In the genomic region with DNA sequence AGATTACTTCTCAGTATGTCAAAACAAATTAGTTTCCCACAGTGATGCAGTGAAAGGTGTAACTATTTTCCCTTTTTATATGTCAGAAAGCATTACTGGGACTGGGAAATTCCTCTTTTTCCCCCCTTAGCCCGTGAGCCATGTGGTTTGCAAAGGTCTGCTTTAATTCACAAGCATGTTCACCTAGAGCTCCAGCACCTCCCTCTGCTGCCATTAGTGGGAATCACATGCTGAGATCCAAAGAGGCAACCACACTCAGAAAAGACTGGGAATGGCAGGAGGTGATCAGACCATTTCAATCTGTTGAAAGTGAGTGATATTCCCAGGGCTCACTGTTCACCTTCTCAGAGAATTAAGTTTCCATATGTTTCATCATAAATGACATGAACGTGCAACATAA, we compare ENCODE assay signal across 9 cellular contexts.
A peak's percentile ranks its signal among the peaks of the same experiment; 100 is the strongest.
DNase-seq lines count a peak whose midpoint lies in the region; ATAC-seq and TF ChIP-seq lines count a peak whose summit lies in the region.
"Had no signal": no experiment of that assay in that cellular context is flagged by ENCODE, and none has a peak within 500 bp of the region (broad histone marks: within the 10 kb centered on the region; RNA-seq: fewer than 3 reads in every experiment).

No MANE protein-coding gene starts in this region.

- H3K4me1 Mint-ChIP-seq in activated CD4-positive, alpha-beta memory T cell treated with anti-CD3 and anti-CD28 coated beads for 36 hours (ENCODE audit: low read depth) = no peaks in the 10 kb centered on the region

- no peak overlapping the region for H3K27ac Mint-ChIP-seq in activated CD4-positive, alpha-beta memory T cell treated with anti-CD3 and anti-CD28 coated beads for 36 hours

- no peak overlapping the region for H3K9ac ChIP-seq in NT2/D1 (ENCODE audit: insufficient read length, low read depth)

- CTCF ChIA-PET in activated CD4-positive, alpha-beta memory T cell treated with anti-CD3 and anti-CD28 coated beads for 36 hours (lab: Charles Lee) = no interaction called here

- H3K27me3 ChIP-seq in heart left ventricle (no peaks in the 10 kb centered on the region), right atrium auricular region (no peaks in the 10 kb centered on the region), NT2/D1 (ENCODE audit: insufficient read depth, insufficient read length) (no peaks in the 10 kb centered on the region), tibial nerve (no peaks in the 10 kb centered on the region)

- POLR2A ChIA-PET in activated CD4-positive, alpha-beta memory T cell treated with anti-CD3 and anti-CD28 coated beads for 36 hours (lab: Charles Lee) = no interaction called here

- H3K36me3 Mint-ChIP-seq in activated CD4-positive, alpha-beta memory T cell treated with anti-CD3 and anti-CD28 coated beads for 36 hours = no peaks in the 10 kb centered on the region

- whole genome bisulfite sequencing in heart left ventricle, 4 donors = 29 to 40% (median 30%) methylated on average over 2 of the region's 2 CpGs
- 34 to 36% methylated on average over 2 of the region's 2 CpGs for WGBS in tibial nerve, 2 donors

- H3K4me3 ChIP-seq in heart left ventricle (no peak overlapping the region), right atrium auricular region (no peak overlapping the region), NT2/D1 (ENCODE audit: insufficient read length, low read depth) (no peak overlapping the region), tibial nerve (no peak overlapping the region)

- no peak for TF ChIP-seq EP300 in tibial nerve (IDR thresholded peaks at IDR 0.05)

- DNase-seq in heart left ventricle = no peak
- no peak for DNase-seq in right atrium auricular region (ENCODE audit: low spot score)
- DNase-seq in NT2/D1 (ENCODE audit: low read depth, low spot score) = peak; percentile 42
- DNase-seq in fibroblast of peridontal ligament (ENCODE audit: extremely low read depth) = peak; percentile 26
- no peak for DNase-seq in tibial nerve (ENCODE audit: low spot score in 2 of 2)
- no peak for DNase-seq in NCI-H2196 treated with DMSO at 0.1 percent for 48 hours (lab: John Stamatoyannopoulos, UW; ENCODE audit: unreplicated experiment)
- DNase-seq in activated CD4-positive, alpha-beta memory T cell treated with anti-CD3 and anti-CD28 coated beads for 36 hours = no peak
- DNase-seq: DND-41 had no signal

- no peak overlapping the region for H3K27ac ChIP-seq in heart left ventricle
- H3K27ac ChIP-seq in right atrium auricular region = no peak overlapping the region
- H3K27ac ChIP-seq in tibial nerve = no peak overlapping the region

- no peaks in the 10 kb centered on the region for H3K27me3 Mint-ChIP-seq in activated CD4-positive, alpha-beta memory T cell treated with anti-CD3 and anti-CD28 coated beads for 36 hours

- intact Hi-C loops in heart left ventricle (cut with DNase I) = loop anchor here in 2 of 10 donors (10.0 kb wide), 2 partner anchors 627 to 637 kb away; no protein-coding TSS in a partner anchor
- intact Hi-C loops in activated CD4-positive, alpha-beta memory T cell treated with anti-CD3 and anti-CD28 coated beads for 36 hours (cut with micrococcal nuclease) = no loop called here

- TF ChIP-seq CTCF in heart left ventricle (IDR thresholded peaks at IDR 0.05) = peak in 11 of 12 donors; percentile 11 to 52 (median 29)
- TF ChIP-seq CTCF in right atrium auricular region (IDR thresholded peaks at IDR 0.05) = peak in 1 of 2 donors; percentile 50
- TF ChIP-seq CTCF in tibial nerve (IDR thresholded peaks at IDR 0.05) = peak in 3 of 5 experiments; percentile 11 to 24 (median 18)

- no peak overlapping the region for H3K4me3 Mint-ChIP-seq in activated CD4-positive, alpha-beta memory T cell treated with anti-CD3 and anti-CD28 coated beads for 36 hours

- H3K9me3 ChIP-seq in heart left ventricle = no peaks in the 10 kb centered on the region
- no peaks in the 10 kb centered on the region for H3K9me3 ChIP-seq in right atrium auricular region
- no peaks in the 10 kb centered on the region for H3K9me3 ChIP-seq in NT2/D1 (ENCODE audit: insufficient read depth, low read length)
- H3K9me3 ChIP-seq in tibial nerve = no peaks in the 10 kb centered on the region

- ATAC-seq in heart left ventricle (peak in 1 of 4 donors; percentile 52), HG03354 (IDR thresholded peaks at IDR 0.05; ENCODE audit: poor library complexity, severe bottlenecking, unreplicated experiment) (no peak)

- TF ChIP-seq POLR2A in heart left ventricle (IDR thresholded peaks at IDR 0.05) (no peak), tibial nerve (IDR thresholded peaks at IDR 0.05) (no peak)

- H3K4me1 ChIP-seq in heart left ventricle (no peaks in the 10 kb centered on the region), right atrium auricular region (no peaks in the 10 kb centered on the region), NT2/D1 (ENCODE audit: insufficient read depth, insufficient read length) (no peaks in the 10 kb centered on the region), tibial nerve (peaks cover 0 to 5% (median 0%) of the 10 kb centered on the region in 4 donors)

- peaks cover 6% of the 10 kb centered on the region for H3K9me3 Mint-ChIP-seq in activated CD4-positive, alpha-beta memory T cell treated with anti-CD3 and anti-CD28 coated beads for 36 hours

- no peaks in the 10 kb centered on the region for H3K36me3 ChIP-seq in heart left ventricle
- H3K36me3 ChIP-seq in right atrium auricular region = no peaks in the 10 kb centered on the region
- H3K36me3 ChIP-seq in NT2/D1 (ENCODE audit: insufficient read depth, insufficient read length, low read length) = no peaks in the 10 kb centered on the region
- H3K36me3 ChIP-seq in tibial nerve = no peaks in the 10 kb centered on the region

Comparison
In these comparisons a context has a peak if more than half of its experiments do, and no peak if none do; other contexts are left out.
1. DNase-seq: peak in NT2/D1 (single experiment) and fibroblast of peridontal ligament (single experiment); none in heart left ventricle (0 of 5), right atrium auricular region (single experiment), tibial nerve (0 of 2), NCI-H2196 treated with DMSO at 0.1 percent for 48 hours (single experiment) and activated CD4-positive, alpha-beta memory T cell treated with anti-CD3 and anti-CD28 coated beads for 36 hours (single experiment).